Comparison of ENCODE assay signal across 8 cellular contexts in genomic region chr11:15629690-15630321, GRCh38.
DNase-seq lines count a peak whose midpoint lies in the region; ATAC-seq and TF ChIP-seq lines count a peak whose summit lies in the region.

No MANE protein-coding gene starts in this region.

- no peak overlapping the region for H2AFZ ChIP-seq in KMS-11 (ENCODE audit: low read depth)

- DNase-seq in GM10248 (ENCODE audit: extremely low spot score) (no peak), adrenal gland (peak in 4 of 7 donors; percentile 20 to 56 (median 44)), mesendoderm (peak; percentile 77), DMS114 treated with DMSO at 0.1 percent for 48 hours (lab: John Stamatoyannopoulos, UW; ENCODE audit: unreplicated experiment) (no peak)
- no peak for DNase-seq in stimulated activated CD4-positive, alpha-beta T cell treated with anti-CD3 and anti-CD28 coated beads, Interleukin-4, amount 100 ng/mL, for 24 hours
- no peak for DNase-seq in stimulated activated CD4-positive, alpha-beta T cell treated with anti-CD3 and anti-CD28 coated beads, Interleukin-12 subunit alpha, Interleukin-12 subunit beta, amount 100 ng/mL, for 4 hours

- no peaks in the 10 kb centered on the region for H3K9me3 ChIP-seq in adrenal gland (replicated peaks in 1 of 3)

- H3K4me2 ChIP-seq in KMS-11: no peak overlapping the region
- H3K4me2 ChIP-seq in mesendoderm (ENCODE audit: low read length): no peak overlapping the region

- H4K20me1 ChIP-seq in KMS-11 (ENCODE audit: insufficient read depth): no peaks in the 10 kb centered on the region

- H4K8ac ChIP-seq in mesendoderm (ENCODE audit: low read depth, low read length): no peak overlapping the region

- no peak overlapping the region for H3K9ac ChIP-seq in KMS-11
- no peak overlapping the region for H3K9ac ChIP-seq in mesendoderm (ENCODE audit: low read length)

- no peak overlapping the region for H3K18ac ChIP-seq in mesendoderm (ENCODE audit: low read length)

- H2BK5ac ChIP-seq in mesendoderm (ENCODE audit: low read length): no peak overlapping the region

- CTCF ChIA-PET in GM10248 (lab: Yijun Ruan, JAX): interaction anchor here (0.6 to 3.4 kb wide), 9 partner anchors 8 to 461 kb away, joined by 3 to 19 read pairs (median 5); no protein-coding TSS in a partner anchor

- H3K79me1 ChIP-seq in mesendoderm (ENCODE audit: low read length): no peaks in the 10 kb centered on the region

- intact Hi-C loops in adrenal gland (cut with DNase I): no loop called here

- no peak for ATAC-seq in GM18909 (IDR thresholded peaks at IDR 0.05; ENCODE audit: poor library complexity, unreplicated experiment)

- H3K79me2 ChIP-seq in KMS-11 (ENCODE audit: insufficient read depth, low read depth) (no peaks in the 10 kb centered on the region), mesendoderm (ENCODE audit: control insufficient read depth, insufficient read depth, low read length) (no peaks in the 10 kb centered on the region)

- H3K36me3 ChIP-seq in KMS-11 (ENCODE audit: insufficient read depth) (no peaks in the 10 kb centered on the region), adrenal gland (replicated peaks in 1 of 2) (no peaks in the 10 kb centered on the region), mesendoderm (ENCODE audit: control insufficient read depth, insufficient read depth, low read length) (no peaks in the 10 kb centered on the region)

- no peak overlapping the region for H4K5ac ChIP-seq in mesendoderm (ENCODE audit: low read length)

- H3K4me1 ChIP-seq in KMS-11 (ENCODE audit: low read depth, poor library complexity, severe bottlenecking): no peaks in the 10 kb centered on the region
- no peaks in the 10 kb centered on the region for H3K4me1 ChIP-seq in adrenal gland (replicated peaks in 1 of 2)
- no peaks in the 10 kb centered on the region for H3K4me1 ChIP-seq in mesendoderm (ENCODE audit: control insufficient read depth, low read depth, low read length)

- H3K56ac ChIP-seq in mesendoderm (ENCODE audit: low read length): no peak overlapping the region

- H3K27me3 ChIP-seq in KMS-11 (ENCODE audit: insufficient read depth, low read depth) (no peaks in the 10 kb centered on the region), adrenal gland (no peaks in the 10 kb centered on the region), mesendoderm (ENCODE audit: insufficient read depth, low read length, poor library complexity) (peaks cover 12% of the 10 kb centered on the region)

- no peak for TF ChIP-seq POLR2A in adrenal gland (IDR thresholded peaks at IDR 0.05)

- H3K4ac ChIP-seq in mesendoderm (ENCODE audit: low read depth, low read length): no peak overlapping the region

- H2BK15ac ChIP-seq in mesendoderm (replicated peaks; ENCODE audit: low read depth): no peak overlapping the region

- H3K4me3 ChIP-seq in KMS-11 (IDR thresholded peaks at IDR 0.05; ENCODE audit: insufficient read depth, low read depth, low read length): no peak overlapping the region
- H3K4me3 ChIP-seq in adrenal gland: no peak overlapping the region
- no peak overlapping the region for H3K4me3 ChIP-seq in mesendoderm (ENCODE audit: low read length)

- TF ChIP-seq CTCF in GM10248 (IDR thresholded peaks at IDR 0.05; ENCODE audit: control extremely low read depth, extremely low read depth, low read depth, missing control alignments) (peak; percentile 21), KMS-11 (conservative IDR thresholded peaks at IDR 0.05; ENCODE audit: low read depth, low read length) (0 out of 2 replicates have a peak, but pooled peaks have one; percentile 26), adrenal gland (IDR thresholded peaks at IDR 0.05) (peak in 3 of 6 experiments; percentile 11 to 20 (median 20))

- WGBS in adrenal gland, 4 donors: 48 to 60% (median 49%) methylated on average over 6 of the region's 6 CpGs
- WGBS in mesendoderm (ENCODE audit: extremely low coverage, insufficient coverage, low lambda C conversion rate): no CpG with 5 or more reads among the region's 6 CpGs

- H3K27ac ChIP-seq in KMS-11 (no peak overlapping the region), adrenal gland (no peak overlapping the region), mesendoderm (ENCODE audit: low read depth, low read length) (no peak overlapping the region)

- POLR2A ChIA-PET in GM10248 (lab: Yijun Ruan, JAX): no interaction called here

- no peak overlapping the region for H2AK5ac ChIP-seq in mesendoderm (ENCODE audit: low read length)

- no peak overlapping the region for H2BK120ac ChIP-seq in mesendoderm (ENCODE audit: low read depth, low read length)

- no peak overlapping the region for H3K23ac ChIP-seq in mesendoderm (ENCODE audit: low read length)

Comparison
In these comparisons a context has a peak if more than half of its experiments do, and no peak if none do; other contexts are left out.
1. DNase-seq: peak in adrenal gland (4 of 7) and mesendoderm (single experiment); none in GM10248 (single experiment), DMS114 treated with DMSO at 0.1 percent for 48 hours (single experiment), stimulated activated CD4-positive, alpha-beta T cell treated with anti-CD3 and anti-CD28 coated beads, Interleukin-4, amount 100 ng/mL, for 24 hours (single experiment) and stimulated activated CD4-positive, alpha-beta T cell treated with anti-CD3 and anti-CD28 coated beads, Interleukin-12 subunit alpha, Interleukin-12 subunit beta, amount 100 ng/mL, for 4 hours (single experiment).